1 cellular context compared by ENCODE assay signal in genomic region chr11:56885182-56885581, GRCh38.
TF ChIP-seq lines count a peak whose summit lies in the region.

No MANE protein-coding gene starts in this region.

TF ChIP-seq in H1, 55 proteins besides CTCF, POLR2A, EP300 and RAD21:
- TF ChIP-seq, protein P1, sequence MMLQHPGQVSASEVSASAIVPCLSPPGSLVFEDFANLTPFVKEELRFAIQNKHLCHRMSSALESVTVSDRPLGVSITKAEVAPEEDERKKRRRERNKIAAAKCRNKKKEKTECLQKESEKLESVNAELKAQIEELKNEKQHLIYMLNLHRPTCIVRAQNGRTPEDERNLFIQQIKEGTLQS (IDR thresholded peaks at IDR 0.05; ENCODE audit: insufficient read depth, low read depth, low read length), result no peak
- TF ChIP-seq KDM4A (IDR thresholded peaks at IDR 0.05; ENCODE audit: low read depth, low read length, severe bottlenecking) (no peak), RBBP5 (IDR thresholded peaks at IDR 0.05; ENCODE audit: borderline replicate concordance, low read depth, low read length) (no peak), EGR1 (IDR thresholded peaks at IDR 0.05; ENCODE audit: borderline replicate concordance, low read depth, low read length) (no peak), TCF12 (IDR thresholded peaks at IDR 0.05; ENCODE audit: low read depth, low read length) (no peak), KDM1A (IDR thresholded peaks at IDR 0.05; ENCODE audit: borderline replicate concordance, low read length) (no peak), SIX5 (IDR thresholded peaks at IDR 0.05; ENCODE audit: low read depth, low read length) (no peak), CREB1 (IDR thresholded peaks at IDR 0.05) (no peak), PHF8 (conservative IDR thresholded peaks at IDR 0.05; ENCODE audit: low read depth, low read length) (no peak), RNF2 (IDR thresholded peaks at IDR 0.05; ENCODE audit: borderline replicate concordance, low read depth, low read length, missing control alignments, poor library complexity, severe bottlenecking) (no peak), MAFK (IDR thresholded peaks at IDR 0.05; ENCODE audit: low read depth, low read length) (no peak)
TF ChIP-seq in H1: peak in this region for 0.
